ENCODE assay signal across 8 cellular contexts in the genomic region with DNA sequence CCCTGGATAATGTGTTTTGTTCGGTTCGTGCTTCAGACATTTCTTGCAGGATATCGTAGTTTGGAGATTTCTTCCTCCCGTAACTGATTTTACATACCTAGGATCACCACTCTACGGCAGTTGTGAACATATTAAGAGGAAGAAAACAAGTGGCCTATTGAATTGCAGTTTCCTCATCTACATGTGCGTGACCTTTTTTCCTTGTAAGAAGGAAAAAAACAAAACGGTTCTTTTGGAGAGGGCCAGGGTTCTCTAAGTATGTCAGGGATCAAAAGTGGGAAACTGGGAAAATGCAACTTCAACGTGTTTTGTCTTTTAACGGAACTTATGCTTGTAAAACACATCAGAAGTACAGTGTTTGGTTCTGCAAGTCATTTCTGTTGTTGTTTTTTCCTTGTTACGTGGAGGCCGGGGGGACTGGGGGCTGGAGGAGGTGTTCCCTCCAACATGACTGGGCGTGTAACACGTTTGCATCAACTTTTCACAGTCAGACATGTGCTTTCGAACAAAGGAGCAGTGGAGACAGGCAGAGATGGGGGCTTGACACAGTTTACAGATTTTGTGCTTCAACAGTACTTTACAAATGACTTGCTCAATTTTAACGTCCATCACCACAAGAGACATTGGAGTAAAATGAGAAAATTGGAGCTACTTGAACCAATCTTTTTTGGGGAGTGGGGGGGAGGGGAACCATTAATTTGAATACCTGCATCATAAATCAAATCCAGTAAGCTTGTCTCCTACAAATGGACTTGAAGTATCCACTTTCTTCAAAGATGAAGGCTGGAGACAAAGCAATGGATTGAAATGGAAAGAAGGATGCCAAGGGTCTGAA.
DNase-seq lines count a peak whose midpoint lies in the region; ATAC-seq lines count a peak whose summit lies in the region.

No MANE protein-coding gene starts in this region.

- DNase-seq in NAMALWA (ENCODE audit: low spot score) (peak; percentile 70), fibroblast of the conjunctiva (ENCODE audit: low read depth) (peak; percentile 72), putamen (ENCODE audit: low spot score) (peak; percentile 44), NCI-H748 treated with DMSO at 0.1 percent for 48 hours (lab: John Stamatoyannopoulos, UW) (no peak)
- DNase-seq in activated T-cell treated with anti-CD3 and anti-CD28 coated beads, Interleukin-2, amount 50 U/mL, for 1 hour, result peak; percentile 42

- peaks cover 7% of the 10 kb centered on the region; the same call in 1 of the 2 replicates for H3K36me3 ChIP-seq in ES-I3 (ENCODE audit: insufficient read depth, low read length)

- no peak for ATAC-seq in GM18858 (IDR thresholded peaks at IDR 0.05; ENCODE audit: unreplicated experiment)
- no peak for ATAC-seq in GM18867 (IDR thresholded peaks at IDR 0.05; ENCODE audit: unreplicated experiment)

- peaks cover 46% of the 10 kb centered on the region for H3K4me1 ChIP-seq in ES-I3 (ENCODE audit: insufficient read depth, low read length)

- no peaks in the 10 kb centered on the region for H3K9me3 ChIP-seq in ES-I3 (ENCODE audit: control insufficient read depth, insufficient read depth, low read length)

- H3K9ac ChIP-seq in ES-I3 (ENCODE audit: low read depth, low read length), result peak overlapping the region; percentile 90
